ENCODE assay signal across 2 cellular contexts in genomic region chr16:74751658-74752057, GRCh38.
A peak's percentile ranks its signal among the peaks of the same experiment; 100 is the strongest.
TF ChIP-seq lines count a peak whose summit lies in the region.

No MANE protein-coding gene starts in this region.

TF ChIP-seq in HEK293, 187 proteins besides CTCF, POLR2A, EP300 and RAD21:
- no peak for TF ChIP-seq ZFP69B (tag by site-specific recombination; IDR thresholded peaks at IDR 0.05)
- peak; percentile 59 for TF ChIP-seq REST (tag by site-specific recombination; IDR thresholded peaks at IDR 0.05)
- no peak for TF ChIP-seq ZNF664 (tag by site-specific recombination; IDR thresholded peaks at IDR 0.05)
- TF ChIP-seq PRDM6 (tag by site-specific recombination; IDR thresholded peaks at IDR 0.05), result no peak

TF ChIP-seq in H1, 55 proteins besides CTCF, POLR2A, EP300 and RAD21:
- TF ChIP-seq CBX5 (IDR thresholded peaks at IDR 0.05; ENCODE audit: low read depth, low read length), result no peak
- TF ChIP-seq SP4 (IDR thresholded peaks at IDR 0.05; ENCODE audit: low read length), result no peak
- no peak for TF ChIP-seq CHD7 (IDR thresholded peaks at IDR 0.05; ENCODE audit: insufficient replicate concordance, low read length)
